In genomic region chrX:110081740-110082139, GRCh38 we compare ENCODE assay signal across 11 cellular contexts.
DNase-seq lines count a peak whose midpoint lies in the region; ATAC-seq, FAIRE-seq and TF ChIP-seq lines count a peak whose summit lies in the region.
"Had no signal": no experiment of that assay in that cellular context is flagged by ENCODE, and none has a peak within 500 bp of the region (broad histone marks: within the 10 kb centered on the region; RNA-seq: fewer than 3 reads in every experiment).

No MANE protein-coding gene starts in this region.

- no peaks in the 10 kb centered on the region for H3K27me3 Mint-ChIP-seq in activated T-cell treated with anti-CD3 and anti-CD28 coated beads, Interleukin-2, amount 50 U/mL, for 4 hours (ENCODE audit: low read depth)
- H3K27me3 Mint-ChIP-seq: naive thymus-derived CD8-positive, alpha-beta T cell had no signal

- H3K9me3 ChIP-seq in right cardiac atrium (ENCODE audit: control insufficient read depth, low read length): no peaks in the 10 kb centered on the region
- H3K9me3 ChIP-seq in stomach: no peaks in the 10 kb centered on the region

- H3K4me1 ChIP-seq in right cardiac atrium (ENCODE audit: control insufficient read depth, insufficient read depth, low read length): no peaks in the 10 kb centered on the region
- H3K4me1 ChIP-seq in stomach: peaks cover 0 to 22% (median 6%) of the 10 kb centered on the region in 4 donors

- TF ChIP-seq POLR2A in stomach (IDR thresholded peaks at IDR 0.05): no peak

- H3K9me3 Mint-ChIP-seq in activated T-cell treated with anti-CD3 and anti-CD28 coated beads, Interleukin-2, amount 50 U/mL, for 4 hours: no peaks in the 10 kb centered on the region

- no peak for TF ChIP-seq CTCF in bronchial epithelial cell (IDR thresholded peaks at IDR 0.05; ENCODE audit: insufficient read depth, low read length, severe bottlenecking)
- TF ChIP-seq CTCF in stomach (IDR thresholded peaks at IDR 0.05): no peak

- peak overlapping the region; percentile 16 for H3K27ac ChIP-seq in right cardiac atrium (ENCODE audit: low read length)
- peak overlapping the region in 3 of 5 donors; percentile 14 to 55 (median 15) for H3K27ac ChIP-seq in stomach
- H3K27ac ChIP-seq: WERI-Rb-1 had no signal

- intact Hi-C loops in right cardiac atrium (cut with DNase I) (no loop called here), stomach (cut with DNase I; ENCODE audit: low total_unique reads) (no loop called here)

- peak; percentile 82 for FAIRE-seq in bronchial epithelial cell (lab: Jason Lieb, UNC)

- DNase-seq in M059J (ENCODE audit: low read depth) (peak; percentile 68), bronchial epithelial cell (ENCODE audit: low read depth) (peak; percentile 78), right cardiac atrium (peak in 2 of 3 donors; percentile 36 to 68), stomach (peak; percentile 39)
- no peak for DNase-seq in activated T-cell treated with anti-CD3 and anti-CD28 coated beads, Interleukin-2, amount 50 U/mL, for 4 hours
- DNase-seq: naive thymus-derived CD8-positive, alpha-beta T cell; NCI-H2081 treated with DMSO at 0.1 percent for 48 hours; RPMI8226; WERI-Rb-1 had no signal

- TF ChIP-seq EP300 in stomach (IDR thresholded peaks at IDR 0.05): no peak

- no peak overlapping the region for H3K4me3 ChIP-seq in bronchial epithelial cell (ENCODE audit: low read depth, low read length)
- no peak overlapping the region for H3K4me3 ChIP-seq in right cardiac atrium (ENCODE audit: low read length)
- no peak overlapping the region for H3K4me3 ChIP-seq in stomach

- H3K36me3 ChIP-seq in bronchial epithelial cell (ENCODE audit: control insufficient read depth, insufficient read depth, low read length) (no peaks in the 10 kb centered on the region), stomach (no peaks in the 10 kb centered on the region)
- H3K36me3 ChIP-seq: WERI-Rb-1 had no signal

- ATAC-seq in right cardiac atrium (peak; percentile 86 to 88), HG02973 (IDR thresholded peaks at IDR 0.05; ENCODE audit: unreplicated experiment) (no peak), HG02884 (IDR thresholded peaks at IDR 0.05; ENCODE audit: unreplicated experiment) (no peak)
- no peak for ATAC-seq in activated T-cell treated with anti-CD3 and anti-CD28 coated beads, Interleukin-2, amount 50 U/mL, for 4 hours
- ATAC-seq: naive thymus-derived CD8-positive, alpha-beta T cell had no signal

- H3K4me3 Mint-ChIP-seq in activated T-cell treated with anti-CD3 and anti-CD28 coated beads, Interleukin-2, amount 50 U/mL, for 4 hours: no peak overlapping the region
- H3K4me3 Mint-ChIP-seq: naive thymus-derived CD8-positive, alpha-beta T cell had no signal

- H3K4me1 Mint-ChIP-seq in activated T-cell treated with anti-CD3 and anti-CD28 coated beads, Interleukin-2, amount 50 U/mL, for 4 hours (ENCODE audit: low read depth): peaks cover 8% of the 10 kb centered on the region

- 54% methylated on average over 1 of the region's 1 CpG for WGBS in right cardiac atrium
- WGBS in stomach, 5 donors: 31 to 43% (median 35%) methylated on average over 1 of the region's 1 CpG; no CpG with 5 or more reads in 1 of the 5 donors

- H3K27me3 ChIP-seq in bronchial epithelial cell (ENCODE audit: control insufficient read depth, insufficient read depth, low read length) (no peaks in the 10 kb centered on the region), right cardiac atrium (ENCODE audit: control insufficient read depth, insufficient read depth) (no peaks in the 10 kb centered on the region), stomach (no peaks in the 10 kb centered on the region)

- peaks cover 9% of the 10 kb centered on the region for H3K36me3 Mint-ChIP-seq in activated T-cell treated with anti-CD3 and anti-CD28 coated beads, Interleukin-2, amount 50 U/mL, for 4 hours (ENCODE audit: insufficient read depth)

Comparison
In these comparisons a context has a peak if more than half of its experiments do, and no peak if none do; other contexts are left out.
1. ATAC-seq: peak in right cardiac atrium (2 of 2); none in activated T-cell treated with anti-CD3 and anti-CD28 coated beads, Interleukin-2, amount 50 U/mL, for 4 hours (0 of 2), HG02973 (single experiment) and HG02884 (single experiment).